Comparison of ENCODE assay signal across 1 cellular context in genomic region chr19:42521631-42522030, GRCh38. TPM values are rescaled to one million over a fixed set of nuclear protein-coding genes. Genes with fewer than 3 reads are reported as not detected.
"Had no signal": no experiment of that assay in that cellular context is flagged by ENCODE, and none has a peak within 500 bp of the region (broad histone marks: within the 10 kb centered on the region; RNA-seq: fewer than 3 reads in every experiment).

No MANE protein-coding gene starts in this region.

RNA-seq across cellular contexts. Expression of gene CEACAM1, which starts 6.7 kb away (rescaled TPM):
- total RNA-seq: SJSA1 had no signal
